In the genomic region with DNA sequence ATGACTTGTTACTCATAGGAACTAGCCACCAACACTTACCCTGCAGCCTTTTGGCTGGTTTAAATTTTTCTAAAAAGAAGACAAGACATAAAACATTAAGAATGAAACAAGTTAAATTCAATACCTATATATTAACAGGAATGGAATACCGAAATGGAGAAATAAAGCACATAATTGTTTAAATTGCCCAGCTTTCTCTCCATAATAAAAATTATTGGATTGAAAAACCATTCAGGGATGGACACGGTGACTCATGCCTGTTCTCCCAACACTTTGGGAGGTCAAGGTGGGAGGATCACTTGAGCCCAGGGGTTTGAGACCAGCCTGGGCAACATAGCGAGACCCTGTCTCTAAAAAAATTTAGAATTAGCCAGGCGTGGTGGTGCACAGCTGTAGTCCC, we compare ENCODE assay signal across 31 cellular contexts.
"Had no signal": no experiment of that assay in that cellular context is flagged by ENCODE, and none has a peak within 500 bp of the region (broad histone marks: within the 10 kb centered on the region; RNA-seq: fewer than 3 reads in every experiment).

No MANE protein-coding gene starts in this region.

- H3K4me3 Mint-ChIP-seq: endodermal cell; memory B cell; naive B cell; natural killer cell treated with Interleukin-12 subunit alpha and Interleukin-12 subunit beta and Interleukin-15 and Interleukin-18, amount 100 ng/mL, for 72 hours; neural crest cell; stimulated activated naive B cell treated with anti-CD40 and anti-IgM and Interleukin-4, amounts not matched to agents 10 μg/mL and 1 μg/mL and 100 μg/mL, for 72 hours; stimulated activated naive CD8-positive, alpha-beta T cell treated with anti-CD3 and anti-CD28 coated beads, Interleukin-15, Interleukin-2, amounts not matched to agents 100 ng/mL and 50 ng/mL, for 24 hours had no signal

- H3K27ac ChIP-seq: epithelial cell of prostate, gastroesophageal sphincter, heart left ventricle, hepatocyte, neutrophil, pancreas, right atrium auricular region, sigmoid colon, skin epidermis, thoracic aorta, transverse colon, upper lobe of right lung had no signal

- H3K4me2 ChIP-seq: hepatocyte had no signal

- H3K27me3 ChIP-seq: dorsolateral prefrontal cortex, gastroesophageal sphincter, heart left ventricle, hepatocyte, pancreas, right atrium auricular region, sigmoid colon, transverse colon, upper lobe of right lung, uterus had no signal

- H3K36me3 ChIP-seq: gastroesophageal sphincter, heart left ventricle, neutrophil, pancreas, right atrium auricular region, sigmoid colon, thoracic aorta, transverse colon, upper lobe of right lung, uterus had no signal

- H3K36me3 Mint-ChIP-seq: memory B cell; naive B cell; natural killer cell treated with Interleukin-12 subunit alpha and Interleukin-12 subunit beta and Interleukin-15 and Interleukin-18, amount 100 ng/mL, for 72 hours; stimulated activated naive B cell treated with anti-CD40 and anti-IgM and Interleukin-4, amounts not matched to agents 10 μg/mL and 1 μg/mL and 100 μg/mL, for 72 hours had no signal

- H2AFZ ChIP-seq: hepatocyte had no signal

- H3K27me3 Mint-ChIP-seq: memory B cell; naive B cell; natural killer cell treated with Interleukin-12 subunit alpha and Interleukin-12 subunit beta and Interleukin-15 and Interleukin-18, amount 100 ng/mL, for 72 hours; progenitor cell of endocrine pancreas; stimulated activated naive B cell treated with anti-CD40 and anti-IgM and Interleukin-4, amounts not matched to agents 10 μg/mL and 1 μg/mL and 100 μg/mL, for 72 hours; stimulated activated naive CD8-positive, alpha-beta T cell treated with anti-CD3 and anti-CD28 coated beads, Interleukin-15, Interleukin-2, amounts not matched to agents 100 ng/mL and 50 ng/mL, for 24 hours had no signal

- H3K27ac Mint-ChIP-seq: endodermal cell; memory B cell; natural killer cell treated with Interleukin-12 subunit alpha and Interleukin-12 subunit beta and Interleukin-15 and Interleukin-18, amount 100 ng/mL, for 72 hours; progenitor cell of endocrine pancreas; stimulated activated naive B cell treated with anti-CD40 and anti-IgM and Interleukin-4, amounts not matched to agents 10 μg/mL and 1 μg/mL and 100 μg/mL, for 72 hours; stimulated activated naive CD8-positive, alpha-beta T cell treated with anti-CD3 and anti-CD28 coated beads, Interleukin-15, Interleukin-2, amounts not matched to agents 100 ng/mL and 50 ng/mL, for 24 hours had no signal

- H3K9me3 Mint-ChIP-seq: endodermal cell; memory B cell; naive B cell; natural killer cell treated with Interleukin-12 subunit alpha and Interleukin-12 subunit beta and Interleukin-15 and Interleukin-18, amount 100 ng/mL, for 72 hours; neural crest cell; stimulated activated naive B cell treated with anti-CD40 and anti-IgM and Interleukin-4, amounts not matched to agents 10 μg/mL and 1 μg/mL and 100 μg/mL, for 72 hours; stimulated activated naive CD8-positive, alpha-beta T cell treated with anti-CD3 and anti-CD28 coated beads, Interleukin-15, Interleukin-2, amounts not matched to agents 100 ng/mL and 50 ng/mL, for 24 hours had no signal

- ATAC-seq: esophagus mucosa; gastroesophageal sphincter; left lobe of liver; mucosa of descending colon; natural killer cell treated with Interleukin-12 subunit alpha and Interleukin-12 subunit beta and Interleukin-15 and Interleukin-18, amount 100 ng/mL, for 72 hours; pancreas; stimulated activated naive B cell treated with anti-CD40 and anti-IgM and Interleukin-4, amounts not matched to agents 10 μg/mL and 1 μg/mL and 100 μg/mL, for 72 hours; upper lobe of right lung had no signal

- H3K4me1 Mint-ChIP-seq: naive B cell, neural crest cell had no signal

- H3K4me3 ChIP-seq: dorsolateral prefrontal cortex, gastroesophageal sphincter, heart left ventricle, hepatocyte, lung, mucosa of descending colon, pancreas, right atrium auricular region, sigmoid colon, skin epidermis, thoracic aorta, transverse colon, upper lobe of right lung, uterus had no signal

- H3K9me3 ChIP-seq: gastroesophageal sphincter, heart left ventricle, mucosa of descending colon, neutrophil, pancreas, right atrium auricular region, sigmoid colon, thoracic aorta, transverse colon, upper lobe of right lung, uterus had no signal

- DNase-seq: dorsolateral prefrontal cortex; effector CD4-positive, alpha-beta T cell; endodermal cell; foreskin fibroblast; heart left ventricle; kidney; mucosa of descending colon; naive B cell; pancreas; sigmoid colon; stimulated activated CD4-positive, alpha-beta T cell treated with anti-CD3 and anti-CD28 coated beads, Interleukin-15, amount 100 ng/mL, for 24 hours; stimulated activated CD4-positive, alpha-beta T cell treated with anti-CD3 and anti-CD28 coated beads, Interleukin-2, amount 100 ng/mL, for 48 hours; stimulated activated naive B cell treated with anti-CD40 and anti-IgM and Interleukin-4, amounts not matched to agents 10 μg/mL and 1 μg/mL and 100 μg/mL, for 72 hours; transverse colon; upper lobe of right lung; uterus had no signal

- H3K4me1 ChIP-seq: gastroesophageal sphincter, pancreas, sigmoid colon, transverse colon, upper lobe of right lung, uterus had no signal

- H3K79me2 ChIP-seq: hepatocyte had no signal
